ENCODE assay signal across 16 cellular contexts in genomic region chr5:172892713-172893112, GRCh38. TPM values are rescaled to one million over a fixed set of nuclear protein-coding genes. Genes with fewer than 3 reads are reported as not detected.
DNase-seq lines count a peak whose midpoint lies in the region; ATAC-seq, FAIRE-seq and TF ChIP-seq lines count a peak whose summit lies in the region.
"Had no signal": no experiment of that assay in that cellular context is flagged by ENCODE, and none has a peak within 500 bp of the region (broad histone marks: within the 10 kb centered on the region; RNA-seq: fewer than 3 reads in every experiment).

No MANE protein-coding gene starts in this region.

- H3K79me2 ChIP-seq in astrocyte (ENCODE audit: insufficient read depth, low read length) (peaks cover 24% of the 10 kb centered on the region), osteoblast (ENCODE audit: insufficient read depth, low read length) (peaks cover 23% of the 10 kb centered on the region), OCI-LY7 (ENCODE audit: insufficient read depth, low read depth, low read length) (no peaks in the 10 kb centered on the region)

- peak overlapping the region; percentile 40 for H3K27ac ChIP-seq in astrocyte (ENCODE audit: low read depth, low read length)
- peak overlapping the region; percentile 48 to 93 (median 84) for H3K27ac ChIP-seq in heart left ventricle
- H3K27ac ChIP-seq in osteoblast (ENCODE audit: low read depth, low read length): peak overlapping the region; percentile 84
- H3K27ac ChIP-seq in upper lobe of left lung: peak overlapping the region; percentile 71 to 83 (median 76)
- H3K27ac ChIP-seq in OCI-LY7 (ENCODE audit: low read depth, low read length, poor library complexity, severe bottlenecking): no peak overlapping the region
- H3K27ac ChIP-seq: KMS-11 had no signal

- intact Hi-C loops in heart left ventricle (cut with DNase I): loop anchor here in 1 of 10 donors (10.0 kb wide), 1 partner anchor 118 kb away; the partner anchor contains the start of gene DUSP1
- intact Hi-C loops in OCI-LY7 (cut with micrococcal nuclease; ENCODE audit: unreplicated experiment): no loop called here

- H3K4me1 ChIP-seq in astrocyte (ENCODE audit: insufficient read depth, low read length) (peaks cover 27% of the 10 kb centered on the region), heart left ventricle (peaks cover 3 to 57% (median 44%) of the 10 kb centered on the region in 12 donors), osteoblast (ENCODE audit: insufficient read depth, low read length) (peaks cover 30% of the 10 kb centered on the region), upper lobe of left lung (peaks cover 36 to 51% (median 43%) of the 10 kb centered on the region in 4 donors), OCI-LY7 (ENCODE audit: insufficient read depth, low read length, poor library complexity, severe bottlenecking) (no peaks in the 10 kb centered on the region)

- H3K27me3 ChIP-seq in astrocyte (ENCODE audit: insufficient read depth, low read length) (no peaks in the 10 kb centered on the region), heart left ventricle (no peaks in the 10 kb centered on the region), osteoblast (ENCODE audit: insufficient read depth, low read length) (no peaks in the 10 kb centered on the region), upper lobe of left lung (no peaks in the 10 kb centered on the region)

- no peaks in the 10 kb centered on the region for H3K27me3 Mint-ChIP-seq in astrocyte (ENCODE audit: low read depth, unreplicated experiment)
- H3K27me3 Mint-ChIP-seq: activated CD4-positive, alpha-beta T cell treated with anti-CD3 and anti-CD28 coated beads, Interleukin-2, amount 10 ng/mL, durations not matched to agents 24 days and 14 days had no signal

- H3K36me3 ChIP-seq in astrocyte (ENCODE audit: insufficient read depth, low read length) (peaks cover 12% of the 10 kb centered on the region), heart left ventricle (peaks cover 0 to 25% (median 12%) of the 10 kb centered on the region in 9 donors), osteoblast (ENCODE audit: insufficient read depth, low read length) (peaks cover 26% of the 10 kb centered on the region), upper lobe of left lung (peaks cover 0 to 26% (median 22%) of the 10 kb centered on the region in 4 donors), OCI-LY7 (ENCODE audit: insufficient read depth, low read length) (peaks cover 53% of the 10 kb centered on the region)

- no TSS peak for BruUV-seq in OCI-LY7 (replicated peaks; lab: Mats Ljungman, UMichigan)

- CTCF ChIA-PET in OCI-LY7 (lab: Charles Lee; ENCODE audit: unreplicated experiment): no interaction called here

- no peaks in the 10 kb centered on the region for H3K9me3 Mint-ChIP-seq in astrocyte (ENCODE audit: unreplicated experiment)
- H3K9me3 Mint-ChIP-seq: activated CD4-positive, alpha-beta T cell treated with anti-CD3 and anti-CD28 coated beads, Interleukin-2, amount 10 ng/mL, durations not matched to agents 24 days and 14 days had no signal

- no peak overlapping the region for H3K9ac ChIP-seq in astrocyte (ENCODE audit: low read length)
- H3K9ac ChIP-seq: KMS-11 had no signal

- no peak overlapping the region for H3K4me2 ChIP-seq in astrocyte (ENCODE audit: low read length)
- no peak overlapping the region for H3K4me2 ChIP-seq in osteoblast (ENCODE audit: insufficient read depth, low read length)
- no peak overlapping the region for H3K4me2 ChIP-seq in OCI-LY7 (ENCODE audit: low read length)
- H3K4me2 ChIP-seq: KMS-11 had no signal

- H2AFZ ChIP-seq in astrocyte (ENCODE audit: low read depth, low read length): no peak overlapping the region
- H2AFZ ChIP-seq in osteoblast (ENCODE audit: low read length): no peak overlapping the region
- no peak overlapping the region for H2AFZ ChIP-seq in OCI-LY7 (ENCODE audit: low read length)

- peaks cover 30% of the 10 kb centered on the region for H3K4me1 Mint-ChIP-seq in astrocyte (ENCODE audit: low read depth, unreplicated experiment)

- H3K9me2 ChIP-seq in OCI-LY7 (ENCODE audit: insufficient read depth, low read length): no peaks in the 10 kb centered on the region

- H3K4me3 Mint-ChIP-seq in astrocyte (ENCODE audit: unreplicated experiment): no peak overlapping the region
- H3K4me3 Mint-ChIP-seq: activated CD4-positive, alpha-beta T cell treated with anti-CD3 and anti-CD28 coated beads, Interleukin-2, amount 10 ng/mL, durations not matched to agents 24 days and 14 days had no signal

- peak; percentile 27 to 80 (median 42) for ATAC-seq in heart left ventricle
- ATAC-seq in upper lobe of left lung (ENCODE audit: low FRiP score in 2 of 2): no peak

- peaks cover 19% of the 10 kb centered on the region for H3K36me3 Mint-ChIP-seq in astrocyte (ENCODE audit: low read depth, unreplicated experiment)

- FAIRE-seq in astrocyte (lab: Jason Lieb, UNC): no peak
- FAIRE-seq: GM12891 had no signal

- DNase-seq in astrocyte (ENCODE audit: low read depth) (no peak), heart left ventricle (peak in 2 of 5 donors; percentile 47 to 73), osteoblast (ENCODE audit: insufficient read length, low spot score, missing footprints) (no peak), upper lobe of left lung (no peak), ecto neural progenitor cell (ENCODE audit: low spot score) (no peak), OCI-LY7 (ENCODE audit: low spot score) (no peak), SW480 (ENCODE audit: low spot score) (no peak)
- DNase-seq: activated CD4-positive, alpha-beta T cell treated with anti-CD3 and anti-CD28 coated beads, Interleukin-2, amount 10 ng/mL, durations not matched to agents 24 days and 14 days; EL; glutamatergic neuron; NCI-H526; occipital lobe; RPMI8226; T-helper 2 cell had no signal

- TF ChIP-seq POLR2A in heart left ventricle (IDR thresholded peaks at IDR 0.05) (no peak), upper lobe of left lung (IDR thresholded peaks at IDR 0.05) (no peak)

- POLR2A ChIA-PET in OCI-LY7 (lab: Charles Lee): interaction anchor here (0.8 kb wide), 1 partner anchor 150 kb away, joined by 3 read pairs; no protein-coding TSS in a partner anchor

- no peak for TF ChIP-seq EP300 in upper lobe of left lung (IDR thresholded peaks at IDR 0.05)

- 32 to 53% (median 39%) methylated on average over 7 of the region's 7 CpGs for WGBS in heart left ventricle, 4 donors
- 90 to 91% methylated on average over 7 of the region's 7 CpGs for WGBS in upper lobe of left lung, 2 donors

- H3K9me3 ChIP-seq in astrocyte (ENCODE audit: insufficient read depth, low read depth, low read length): no peaks in the 10 kb centered on the region
- no peaks in the 10 kb centered on the region for H3K9me3 ChIP-seq in heart left ventricle
- no peaks in the 10 kb centered on the region for H3K9me3 ChIP-seq in osteoblast (ENCODE audit: low read depth, low read length)
- H3K9me3 ChIP-seq in upper lobe of left lung: no peaks in the 10 kb centered on the region
- H3K9me3 ChIP-seq in OCI-LY7 (ENCODE audit: low read length): no peaks in the 10 kb centered on the region

- no peaks in the 10 kb centered on the region for H4K20me1 ChIP-seq in astrocyte (ENCODE audit: insufficient read depth, low read length)
- H4K20me1 ChIP-seq in osteoblast (ENCODE audit: insufficient read depth, low read length): no peaks in the 10 kb centered on the region
- no peaks in the 10 kb centered on the region for H4K20me1 ChIP-seq in OCI-LY7 (ENCODE audit: insufficient read depth, low read length)

- TF ChIP-seq CTCF in astrocyte (IDR thresholded peaks at IDR 0.05; ENCODE audit: insufficient read depth, low read depth, low read length) (no peak), heart left ventricle (IDR thresholded peaks at IDR 0.05) (no peak), osteoblast (IDR thresholded peaks at IDR 0.05; ENCODE audit: extremely low read depth, low read depth, low read length) (no peak), upper lobe of left lung (IDR thresholded peaks at IDR 0.05) (no peak), OCI-LY7 (conservative IDR thresholded peaks at IDR 0.05; ENCODE audit: low read length) (no peak)

- no peak overlapping the region for H3K27ac Mint-ChIP-seq in astrocyte (ENCODE audit: unreplicated experiment)
- H3K27ac Mint-ChIP-seq: activated CD4-positive, alpha-beta T cell treated with anti-CD3 and anti-CD28 coated beads, Interleukin-2, amount 10 ng/mL, durations not matched to agents 24 days and 14 days had no signal

- H3K4me3 ChIP-seq in astrocyte (ENCODE audit: insufficient read depth, low read depth, low read length): no peak overlapping the region
- H3K4me3 ChIP-seq in heart left ventricle: no peak overlapping the region
- H3K4me3 ChIP-seq in osteoblast (ENCODE audit: insufficient read depth, low read length): no peak overlapping the region
- no peak overlapping the region for H3K4me3 ChIP-seq in upper lobe of left lung
- no peak overlapping the region for H3K4me3 ChIP-seq in OCI-LY7 (ENCODE audit: low read depth, low read length, poor library complexity, severe bottlenecking)

RNA-seq across cellular contexts. Expression of gene ERGIC1, which starts 58.7 kb away (rescaled TPM):
- total RNA-seq in astrocyte (131 and 137 TPM in 2 replicates), heart left ventricle (100 to 1,000 TPM in 1 of 9 donors, 10 to 100 TPM in 8; 67.0 to 109 (median 84.9) TPM), osteoblast (109 and 128 TPM in 2 replicates), upper lobe of left lung (100 to 1,000 TPM; 158 to 225 (median 173) TPM), OCI-LY7 (2022) (178 and 201 TPM in 2 replicates)
- polyA plus RNA-seq in heart left ventricle: 100 to 1,000 TPM in 1 of 2 donors, 10 to 100 TPM in 1; 66.6 to 115 TPM
- total RNA-seq in OCI-LY7 (2014; rRNA removed; shearing (Covaris generic)): 101 and 125 TPM in 2 replicates

Comparison
In these comparisons a context has a peak if more than half of its experiments do, and no peak if none do; other contexts are left out.
1. ATAC-seq: peak in heart left ventricle (4 of 4); none in upper lobe of left lung (0 of 2).